ENCODE assay signal across 8 cellular contexts in the genomic region with DNA sequence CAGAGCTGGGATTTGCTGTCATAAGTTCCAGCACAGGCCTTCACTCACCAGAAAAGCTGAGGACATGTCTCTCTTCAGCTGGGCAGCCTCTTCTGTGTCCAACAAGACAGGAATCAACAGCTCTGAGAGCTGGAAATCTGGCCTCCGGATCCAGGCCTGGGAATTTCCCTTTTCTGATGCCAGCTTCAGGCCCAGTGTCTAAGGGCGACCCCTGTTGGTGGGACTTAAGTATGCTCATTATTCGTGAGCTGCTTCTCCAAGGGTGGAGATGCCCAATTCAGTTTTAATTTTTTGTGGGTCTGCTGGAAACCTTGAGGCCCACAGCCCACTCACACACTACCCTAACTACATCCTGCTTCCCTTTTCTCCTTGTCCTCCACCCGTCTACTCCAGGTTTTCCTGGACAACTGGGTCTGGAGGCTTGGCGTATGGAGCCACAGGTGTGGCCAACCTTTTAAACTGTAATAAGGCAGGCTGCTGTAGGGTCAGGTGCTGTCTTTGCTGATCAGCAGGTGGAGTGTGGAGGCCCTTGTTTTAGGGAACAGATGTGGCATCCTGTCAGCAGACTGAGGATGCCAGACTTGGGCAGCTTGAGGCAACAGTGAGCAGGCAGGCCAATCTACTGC. TPM values are rescaled to one million over a fixed set of nuclear protein-coding genes. Genes with fewer than 3 reads are reported as not detected.
DNase-seq lines count a peak whose midpoint lies in the region; ATAC-seq and FAIRE-seq lines count a peak whose summit lies in the region.

No MANE protein-coding gene starts in this region.

- POLR2A ChIA-PET in activated CD4-positive, alpha-beta memory T cell treated with anti-CD3 and anti-CD28 coated beads, Interleukin-2, amount 10 ng/mL, durations not matched to agents 7 days and 5 days (lab: Charles Lee): no interaction called here

- no peak overlapping the region for H3K27ac Mint-ChIP-seq in activated CD4-positive, alpha-beta memory T cell treated with anti-CD3 and anti-CD28 coated beads, Interleukin-2, amount 10 ng/mL, durations not matched to agents 7 days and 5 days
- no peak overlapping the region for H3K27ac Mint-ChIP-seq in memory B cell

- peak; percentile 70 for FAIRE-seq in A204.1 (lab: Jason Lieb, UNC)
- FAIRE-seq in GM18507 (lab: Jason Lieb, UNC): peak; percentile 56

- peaks cover 47% of the 10 kb centered on the region for H3K27me3 Mint-ChIP-seq in activated CD4-positive, alpha-beta memory T cell treated with anti-CD3 and anti-CD28 coated beads, Interleukin-2, amount 10 ng/mL, durations not matched to agents 7 days and 5 days
- peaks cover 13% of the 10 kb centered on the region for H3K27me3 Mint-ChIP-seq in memory B cell

- peaks cover 28% of the 10 kb centered on the region for H3K27me3 ChIP-seq in effector memory CD4-positive, alpha-beta T cell (replicated peaks; ENCODE audit: control insufficient read depth, insufficient read depth, low read length, poor library complexity, severe bottlenecking)

- no peak overlapping the region for H3K27ac ChIP-seq in effector memory CD4-positive, alpha-beta T cell (ENCODE audit: insufficient read depth, low read length, poor library complexity, severe bottlenecking)

- DNase-seq in GM18507 (ENCODE audit: extremely low spot score, insufficient read length, low read depth) (peak; percentile 42), NCI-H460 (ENCODE audit: extremely low read depth, low read depth) (peak; percentile 67), memory B cell (ENCODE audit: low spot score in 2 of 2) (peak; percentile 51 to 52)
- peak; percentile 59 for DNase-seq in activated CD4-positive, alpha-beta memory T cell treated with anti-CD3 and anti-CD28 coated beads, Interleukin-2, amount 10 ng/mL, durations not matched to agents 7 days and 5 days
- peak; percentile 14 to 29 (median 16) for DNase-seq in effector memory CD4-positive, alpha-beta T cell
- DNase-seq in stimulated activated CD8-positive, alpha-beta memory T cell treated with anti-CD3 and anti-CD28 coated beads, Interleukin-15, amount 100 ng/mL, for 48 hours (ENCODE audit: low read depth in 2 of 2): peak; percentile 24 to 32

- no peak overlapping the region for H3K4me3 Mint-ChIP-seq in activated CD4-positive, alpha-beta memory T cell treated with anti-CD3 and anti-CD28 coated beads, Interleukin-2, amount 10 ng/mL, durations not matched to agents 7 days and 5 days
- no peak overlapping the region for H3K4me3 Mint-ChIP-seq in memory B cell

- peaks cover 7% of the 10 kb centered on the region for H3K4me1 ChIP-seq in effector memory CD4-positive, alpha-beta T cell (ENCODE audit: control insufficient read depth, insufficient read depth, low read length, poor library complexity, severe bottlenecking)

- H3K36me3 ChIP-seq in effector memory CD4-positive, alpha-beta T cell (ENCODE audit: control insufficient read depth, insufficient read depth, low read length): no peaks in the 10 kb centered on the region

- no peaks in the 10 kb centered on the region for H3K9me3 Mint-ChIP-seq in activated CD4-positive, alpha-beta memory T cell treated with anti-CD3 and anti-CD28 coated beads, Interleukin-2, amount 10 ng/mL, durations not matched to agents 7 days and 5 days
- H3K9me3 Mint-ChIP-seq in memory B cell: no peaks in the 10 kb centered on the region

- CTCF ChIA-PET in activated CD4-positive, alpha-beta memory T cell treated with anti-CD3 and anti-CD28 coated beads, Interleukin-2, amount 10 ng/mL, durations not matched to agents 7 days and 5 days (lab: Charles Lee): interaction anchor here (0.7 to 4.0 kb wide), 36 partner anchors 10 to 490 kb away, joined by 3 to 55 read pairs (median 4); a partner anchor contains a TSS

- ATAC-seq in memory B cell (ENCODE audit: low read depth) (peak; percentile 56), GM18520 (IDR thresholded peaks at IDR 0.05; ENCODE audit: unreplicated experiment) (no peak)

- H3K4me3 ChIP-seq in effector memory CD4-positive, alpha-beta T cell (ENCODE audit: insufficient read depth, low read depth, low read length, poor library complexity, severe bottlenecking): no peak overlapping the region

- H3K9me3 ChIP-seq in effector memory CD4-positive, alpha-beta T cell (ENCODE audit: control insufficient read depth, low read length): no peaks in the 10 kb centered on the region

- no peaks in the 10 kb centered on the region for H3K36me3 Mint-ChIP-seq in activated CD4-positive, alpha-beta memory T cell treated with anti-CD3 and anti-CD28 coated beads, Interleukin-2, amount 10 ng/mL, durations not matched to agents 7 days and 5 days (ENCODE audit: low read depth)
- H3K36me3 Mint-ChIP-seq in memory B cell: no peaks in the 10 kb centered on the region

- peaks cover 13% of the 10 kb centered on the region for H3K4me1 Mint-ChIP-seq in activated CD4-positive, alpha-beta memory T cell treated with anti-CD3 and anti-CD28 coated beads, Interleukin-2, amount 10 ng/mL, durations not matched to agents 7 days and 5 days
- H3K4me1 Mint-ChIP-seq in memory B cell: peaks cover 4% of the 10 kb centered on the region

RNA-seq across cellular contexts. Expression of a gene that starts 2.6 kb away (rescaled TPM):
- 0.87 and 1.0 TPM in 2 replicates for total RNA-seq in NCI-H460 (2014; rRNA removed; shearing (Covaris generic))
- polyA plus RNA-seq in NCI-H460 (2014; cell fraction: nucleus; rRNA removed): not detected in 2 replicates
- not detected for total RNA-seq in activated CD4-positive, alpha-beta memory T cell treated with anti-CD3 and anti-CD28 coated beads, Interleukin-2, amount 10 ng/mL, durations not matched to agents 7 days and 5 days

Comparison
In these comparisons a context has a peak if more than half of its experiments do, and no peak if none do; other contexts are left out.
1. DNase-seq: peak in every context shown above with its lines; median percentile 67 in NCI-H460; 59 in activated CD4-positive, alpha-beta memory T cell treated with anti-CD3 and anti-CD28 coated beads, Interleukin-2, amount 10 ng/mL, durations not matched to agents 7 days and 5 days; 52 in memory B cell; 42 in GM18507; 28 in stimulated activated CD8-positive, alpha-beta memory T cell treated with anti-CD3 and anti-CD28 coated beads, Interleukin-15, amount 100 ng/mL, for 48 hours; 16 in effector memory CD4-positive, alpha-beta T cell.